19 cellular contexts compared by ENCODE assay signal in the genomic region with DNA sequence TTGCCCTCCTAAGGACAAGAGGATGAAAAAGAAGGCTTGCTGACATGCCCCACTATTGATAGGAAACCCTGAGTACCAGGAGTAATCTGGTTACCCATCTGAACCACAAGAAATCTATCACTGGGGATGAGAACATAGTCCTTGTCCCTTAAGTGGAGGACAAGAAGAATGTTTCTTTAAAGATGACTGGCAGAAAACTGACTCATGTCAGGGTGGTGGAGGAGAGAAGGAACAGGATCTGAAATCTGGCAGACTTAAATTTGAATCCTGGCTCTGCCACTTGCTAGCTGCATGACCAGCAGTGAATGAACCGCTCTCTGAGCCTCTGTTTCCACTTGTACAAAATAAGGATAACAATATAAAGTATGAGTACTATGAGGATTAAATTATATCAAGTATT. TPM values are rescaled to one million over a fixed set of nuclear protein-coding genes. Genes with fewer than 3 reads are reported as not detected.
A peak's percentile ranks its signal among the peaks of the same experiment; 100 is the strongest.
DNase-seq lines count a peak whose midpoint lies in the region; ATAC-seq and TF ChIP-seq lines count a peak whose summit lies in the region.
"Had no signal": no experiment of that assay in that cellular context is flagged by ENCODE, and none has a peak within 500 bp of the region (broad histone marks: within the 10 kb centered on the region; RNA-seq: fewer than 3 reads in every experiment).

No MANE protein-coding gene starts in this region.

- H3K9ac ChIP-seq in IMR-90 (ENCODE audit: low read depth, low read length) (no peak overlapping the region), neural progenitor cell (no peak overlapping the region)
- H3K9ac ChIP-seq: KMS-11 had no signal

- no peak overlapping the region for H2BK5ac ChIP-seq in IMR-90 (ENCODE audit: low read depth, low read length, poor library complexity, severe bottlenecking)

- no CpG with 5 or more reads among the region's 1 CpG for WGBS in IMR-90 (ENCODE audit: extremely low coverage in 2 of 2, insufficient read length in 1 of 2), 2 experiments

- peak overlapping the region; percentile 20; the same call in 1 of the 2 replicates for H3K14ac ChIP-seq in IMR-90 (replicated peaks; ENCODE audit: low read depth, low read length)

- no peak for TF ChIP-seq POLR2A in IMR-90 (IDR thresholded peaks at IDR 0.05; ENCODE audit: low read depth, low read length)

- peaks cover 23% of the 10 kb centered on the region for H3K4me1 ChIP-seq in IMR-90 (ENCODE audit: control insufficient read depth, insufficient read depth, low read length)
- peaks cover 28% of the 10 kb centered on the region for H3K4me1 ChIP-seq in neural progenitor cell
- H3K4me1 ChIP-seq: foreskin keratinocyte had no signal

- peak overlapping the region; percentile 88 for H3K27ac Mint-ChIP-seq in neural progenitor cell
- H3K27ac Mint-ChIP-seq: B cell; T-helper 2 cell treated with Interferon-gamma antibody and Interleukin-4, amounts not matched to agents 5 μg/mL and 100 μg/mL, for 36 hours had no signal

- peak overlapping the region; percentile 62 for H2BK120ac ChIP-seq in IMR-90 (ENCODE audit: low read depth, low read length)

- dilution Hi-C loops in IMR-90 (cut with HindIII; ENCODE audit: low sequenced_read_pairs, unreplicated experiment): no loop called here

- peaks cover 52% of the 10 kb centered on the region for H3K4me1 Mint-ChIP-seq in neural progenitor cell

- H3K27ac ChIP-seq in IMR-90 (ENCODE audit: insufficient read depth, low read length): no peak overlapping the region
- H3K27ac ChIP-seq in dorsolateral prefrontal cortex: peak overlapping the region in 31 of 59 donors; percentile 2 to 80 (median 46)
- peak overlapping the region; percentile 24 for H3K27ac ChIP-seq in neural progenitor cell
- H3K27ac ChIP-seq: foreskin keratinocyte, KMS-11 had no signal

- H3K4me3 ChIP-seq in IMR-90 (ENCODE audit: insufficient read depth, low read depth, low read length): no peak overlapping the region
- H3K4me3 ChIP-seq in dorsolateral prefrontal cortex: no peak overlapping the region
- H3K4me3 ChIP-seq in neural progenitor cell: no peak overlapping the region
- H3K4me3 ChIP-seq: GM12878 had no signal

- H3K23ac ChIP-seq in IMR-90 (ENCODE audit: low read depth, low read length): 0 out of 2 replicates have a peak overlapping the region, but pooled peaks have one; percentile 2

- peak overlapping the region; percentile 21 for H3K4ac ChIP-seq in IMR-90 (ENCODE audit: low read depth, low read length)

- no peaks in the 10 kb centered on the region for H3K79me2 ChIP-seq in neural progenitor cell (ENCODE audit: low read depth)

- TF ChIP-seq CTCF in IMR-90 (conservative IDR thresholded peaks at IDR 0.05; ENCODE audit: low read depth, low read length) (no peak), dorsolateral prefrontal cortex (IDR thresholded peaks at IDR 0.05 in 54 of 56, conservative IDR thresholded peaks at IDR 0.05 in 2 of 56; ENCODE audit: low read depth in 1 of 56, partially characterized antibody in 56 of 56) (no peak), neural progenitor cell (IDR thresholded peaks at IDR 0.05) (no peak)

- H3K79me1 ChIP-seq in IMR-90 (ENCODE audit: low read depth in 1 of 2, low read length in 2 of 2): no peaks in the 10 kb centered on the region

- peak overlapping the region; percentile 69 for H3K18ac ChIP-seq in IMR-90 (ENCODE audit: low read depth, low read length)

- H3K36me3 ChIP-seq in IMR-90 (ENCODE audit: control insufficient read depth, insufficient read depth, low read length) (no peaks in the 10 kb centered on the region), neural progenitor cell (no peaks in the 10 kb centered on the region)

- H3K4me3 Mint-ChIP-seq in neural progenitor cell: no peak overlapping the region
- H3K4me3 Mint-ChIP-seq: B cell; T-helper 2 cell treated with Interferon-gamma antibody and Interleukin-4, amounts not matched to agents 5 μg/mL and 100 μg/mL, for 36 hours had no signal

- in situ Hi-C loops in IMR-90 (cut with MboI; ENCODE audit: low sequenced_read_pairs): no loop called here

- H3K4me2 ChIP-seq in IMR-90 (ENCODE audit: low read depth, low read length): no peak overlapping the region
- H3K4me2 ChIP-seq in neural progenitor cell: peak overlapping the region; percentile 40
- H3K4me2 ChIP-seq: KMS-11 had no signal

- H3K9me1 ChIP-seq in IMR-90 (ENCODE audit: insufficient read depth, low read length): peaks cover 7% of the 10 kb centered on the region; the same call in 1 of the 2 replicates

- no peaks in the 10 kb centered on the region for H3K36me3 Mint-ChIP-seq in neural progenitor cell

- H2BK20ac ChIP-seq in IMR-90 (ENCODE audit: low read depth, low read length): peak overlapping the region; percentile 67; the same call in 1 of the 2 replicates

- CTCF ChIA-PET in IMR-90 (lab: Yijun Ruan, JAX): interaction anchor here (0.7 kb wide), 1 partner anchor 291 kb away, joined by 3 read pairs; no protein-coding TSS in a partner anchor

- DNase-seq in Daoy (ENCODE audit: low read depth) (peak; percentile 15), IMR-90 (peak; percentile 25), dorsolateral prefrontal cortex (no peak), neural progenitor cell (ENCODE audit: low spot score) (no peak), NOMO-1 treated with dmso at 0.1 percent for 144 hours (lab: John Stamatoyannopoulos, UW; ENCODE audit: unreplicated experiment) (no peak)
- DNase-seq: activated CD4-positive, alpha-beta T cell treated with anti-CD3 and anti-CD28 coated beads for 48 hours; activated T-cell treated with anti-CD3 and anti-CD28 coated beads, Interleukin-2, amount 50 U/mL, for 48 hours; DMS79 treated with DMSO at 0.1 percent for 48 hours; midbrain; NCI-H187; Right ventricle myocardium superior had no signal

- TF ChIP-seq RAD21 in IMR-90 (IDR thresholded peaks at IDR 0.05; ENCODE audit: low read length): no peak

- 0 out of 2 replicates have a peak overlapping the region, but pooled peaks have one; percentile 16 for H4K5ac ChIP-seq in IMR-90 (ENCODE audit: low read depth, low read length)

- peak overlapping the region; percentile 80; the same call in 1 of the 3 replicates for H2BK15ac ChIP-seq in IMR-90 (ENCODE audit: low read depth, low read length)

- H3K9me3 ChIP-seq in IMR-90 (ENCODE audit: control insufficient read depth, insufficient read depth, low read length) (no peaks in the 10 kb centered on the region), neural progenitor cell (ENCODE audit: low read depth) (no peaks in the 10 kb centered on the region)

- intact Hi-C loops in IMR-90 (cut with micrococcal nuclease): no loop called here
- intact Hi-C loops in dorsolateral prefrontal cortex (cut with DNase I): no loop called here

- 0 out of 4 replicates have a peak overlapping the region, but pooled peaks of 1 of the 2 experiments have one; percentile 15 for H4K8ac ChIP-seq in IMR-90 (ENCODE audit: low read depth in 2 of 2, low read length in 2 of 2)

- H3F3A ChIP-seq in neural progenitor cell (ENCODE audit: low read depth): no peaks in the 10 kb centered on the region

- H4K20me1 ChIP-seq in IMR-90 (ENCODE audit: insufficient read depth, low read length) (peaks cover 3% of the 10 kb centered on the region), neural progenitor cell (ENCODE audit: low read depth) (no peaks in the 10 kb centered on the region)

- BruUV-seq in IMR-90 (replicated peaks; lab: Mats Ljungman, UMichigan): no TSS peak

- H3K27me3 ChIP-seq in IMR-90 (ENCODE audit: control insufficient read depth, insufficient read depth, low read length): no peaks in the 10 kb centered on the region
- no peaks in the 10 kb centered on the region for H3K27me3 ChIP-seq in dorsolateral prefrontal cortex
- no peaks in the 10 kb centered on the region for H3K27me3 ChIP-seq in neural progenitor cell
- H3K27me3 ChIP-seq: foreskin keratinocyte had no signal

- H3K56ac ChIP-seq in IMR-90 (ENCODE audit: extremely low read depth, insufficient read depth, low read length): no peak overlapping the region

- peaks cover 10% of the 10 kb centered on the region for H3K27me3 Mint-ChIP-seq in neural progenitor cell (ENCODE audit: insufficient read depth, low read depth)
- H3K27me3 Mint-ChIP-seq: B cell had no signal

- H2AK9ac ChIP-seq in IMR-90 (replicated peaks; ENCODE audit: low read depth, low read length, poor library complexity): no peak overlapping the region

- ATAC-seq in IMR-90 (ENCODE audit: low read depth): no peak
- no peak for ATAC-seq in HG02852 (IDR thresholded peaks at IDR 0.05; ENCODE audit: unreplicated experiment)
- no peak for ATAC-seq in GM18511 (IDR thresholded peaks at IDR 0.05; ENCODE audit: unreplicated experiment)
- ATAC-seq in HG03196 (IDR thresholded peaks at IDR 0.05; ENCODE audit: unreplicated experiment): no peak
- ATAC-seq: GM12878 had no signal

- H2AK5ac ChIP-seq in IMR-90 (ENCODE audit: low read depth, low read length): peak overlapping the region; percentile 66; the same call in 1 of the 2 replicates

- no peaks in the 10 kb centered on the region for H3K9me3 Mint-ChIP-seq in neural progenitor cell
- H3K9me3 Mint-ChIP-seq: T-helper 2 cell treated with Interferon-gamma antibody and Interleukin-4, amounts not matched to agents 5 μg/mL and 100 μg/mL, for 36 hours had no signal

- POLR2A ChIA-PET in IMR-90 (lab: Charles Lee; ENCODE audit: unreplicated experiment): no interaction called here

- H4K91ac ChIP-seq in IMR-90 (ENCODE audit: insufficient read depth, low read depth, low read length): peak overlapping the region; percentile 9; the same call in 1 of the 2 replicates

- H2AFZ ChIP-seq in IMR-90 (replicated peaks; ENCODE audit: low read length, poor library complexity) (no peak overlapping the region), neural progenitor cell (replicated peaks) (peak overlapping the region; percentile 0)

TF ChIP-seq in IMR-90, 13 proteins besides CTCF, POLR2A, EP300 and RAD21 (continues in another document):
- TF ChIP-seq BHLHE40 (IDR thresholded peaks at IDR 0.05; ENCODE audit: low read depth, low read length) (no peak), FOS (IDR thresholded peaks at IDR 0.05; ENCODE audit: low read depth, low read length) (no peak), MAZ (IDR thresholded peaks at IDR 0.05; ENCODE audit: borderline replicate concordance, low read depth, low read length) (no peak), SMC3 (IDR thresholded peaks at IDR 0.05; ENCODE audit: low read depth, low read length) (no peak)

RNA-seq across cellular contexts. Expression of gene XPNPEP1, which starts 38.9 kb away (rescaled TPM):
- 42.4 and 42.5 TPM in 2 replicates for total RNA-seq in Daoy (2014; rRNA removed; shearing (Covaris generic))
- 136 and 164 TPM in 2 replicates for total RNA-seq in IMR-90 (2012; rRNA removed)
- polyA plus RNA-seq in IMR-90 (2012; rRNA removed): 311 and 378 TPM in 2 replicates
- polyA plus RNA-seq in IMR-90 (2012; cell fraction: cytosol; rRNA removed): 71.3 and 117 TPM in 2 replicates
- polyA plus RNA-seq in IMR-90 (2012; cell fraction: nucleus; rRNA removed; ENCODE audit: low replicate concordance): 84.0 and 137 TPM in 2 replicates
- 10 to 100 TPM; 42.7 to 96.7 (median 63.5) TPM for total RNA-seq in dorsolateral prefrontal cortex
- 94.8 and 113 TPM in 2 replicates for total RNA-seq in neural progenitor cell (ENCODE audit: low replicate concordance)

RNA-seq across cellular contexts. Expression of gene ADD3, which starts 45.5 kb away (rescaled TPM):
- total RNA-seq in Daoy (2014; rRNA removed; shearing (Covaris generic)): 24.1 and 26.5 TPM in 2 replicates
- total RNA-seq in IMR-90 (2012; rRNA removed): 137 and 212 TPM in 2 replicates
- 138 and 153 TPM in 2 replicates for polyA plus RNA-seq in IMR-90 (2012; rRNA removed)
- polyA plus RNA-seq in IMR-90 (2012; cell fraction: cytosol; rRNA removed): 10.8 and 15.8 TPM in 2 replicates
- 20.6 and 239 TPM in 2 replicates for polyA plus RNA-seq in IMR-90 (2012; cell fraction: nucleus; rRNA removed; ENCODE audit: low replicate concordance)
- 100 to 1,000 TPM; 171 to 457 (median 267) TPM for total RNA-seq in dorsolateral prefrontal cortex
- 202 and 345 TPM in 2 replicates for total RNA-seq in neural progenitor cell (ENCODE audit: low replicate concordance)

Comparison
In these comparisons a context has a peak if more than half of its experiments do, and no peak if none do; other contexts are left out.
1. DNase-seq: peak in Daoy (single experiment) and IMR-90 (single experiment); none in dorsolateral prefrontal cortex (0 of 10), neural progenitor cell (single experiment) and NOMO-1 treated with dmso at 0.1 percent for 144 hours (single experiment).